9 cellular contexts compared by ENCODE assay signal in the genomic region with DNA sequence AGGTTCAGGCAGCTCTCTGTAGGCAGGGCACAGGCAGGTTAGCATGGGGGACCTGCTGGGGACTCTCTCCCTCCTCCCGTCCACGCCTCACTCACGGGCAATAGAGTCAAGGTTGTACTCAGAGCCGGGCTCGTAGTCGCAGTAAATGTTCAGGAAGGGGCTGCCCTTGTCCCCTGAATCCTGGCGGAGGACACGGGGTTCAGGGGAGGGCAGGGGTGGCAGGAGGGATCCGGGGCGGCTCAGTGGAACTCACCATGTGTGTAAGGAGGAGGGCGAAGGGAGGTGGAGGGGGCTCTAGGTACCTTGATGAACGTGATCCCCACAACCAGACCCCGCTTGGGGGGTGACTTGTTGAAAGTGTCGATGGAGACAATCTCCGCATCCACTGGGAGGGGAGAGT. TPM values are rescaled to one million over a fixed set of nuclear protein-coding genes. Genes with fewer than 3 reads are reported as not detected.
DNase-seq lines count a peak whose midpoint lies in the region; ATAC-seq and TF ChIP-seq lines count a peak whose summit lies in the region.
"Had no signal": no experiment of that assay in that cellular context is flagged by ENCODE, and none has a peak within 500 bp of the region (broad histone marks: within the 10 kb centered on the region; RNA-seq: fewer than 3 reads in every experiment).

No MANE protein-coding gene starts in this region.

- POLR2A ChIA-PET in naive thymus-derived CD8-positive, alpha-beta T cell (lab: Charles Lee) = interaction anchor here (0.5 to 3.3 kb wide), 10 partner anchors 9 to 316 kb away, joined by 3 to 19 read pairs (median 4); partner anchors contain the start of genes BICRA, CCDC9, NAPA and NOP53

- H3K9me3 ChIP-seq in BE2C (no peaks in the 10 kb centered on the region), KOPT-K1 (ENCODE audit: insufficient read depth, low read length, poor library complexity, severe bottlenecking) (no peaks in the 10 kb centered on the region)

- TF ChIP-seq CTCF in BE2C (IDR thresholded peaks at IDR 0.05; ENCODE audit: low read depth, low read length) (no peak), chondrocyte (IDR thresholded peaks at IDR 0.05) (no peak), foreskin keratinocyte (conservative IDR thresholded peaks at IDR 0.05) (no peak)

- H3K36me3 Mint-ChIP-seq in chondrocyte (ENCODE audit: low read depth) = no peaks in the 10 kb centered on the region
- peaks cover 0 to 2% (median 0%) of the 10 kb centered on the region in 3 donors for H3K36me3 Mint-ChIP-seq in naive thymus-derived CD8-positive, alpha-beta T cell

- no peak overlapping the region for H3K27ac Mint-ChIP-seq in chondrocyte (ENCODE audit: unreplicated experiment)
- H3K27ac Mint-ChIP-seq in naive thymus-derived CD8-positive, alpha-beta T cell = peak overlapping the region in 5 of 10 donors; percentile 43 to 99 (median 98)

- no peaks in the 10 kb centered on the region for H3K27me3 Mint-ChIP-seq in chondrocyte (ENCODE audit: low read depth)
- H3K27me3 Mint-ChIP-seq in naive thymus-derived CD8-positive, alpha-beta T cell = no peaks in the 10 kb centered on the region

- ATAC-seq in naive thymus-derived CD8-positive, alpha-beta T cell = no peak
- no peak for ATAC-seq in foreskin keratinocyte

- H3K9me3 Mint-ChIP-seq in chondrocyte (ENCODE audit: low read depth) = no peaks in the 10 kb centered on the region
- no peaks in the 10 kb centered on the region for H3K9me3 Mint-ChIP-seq in naive thymus-derived CD8-positive, alpha-beta T cell

- H3K4me1 ChIP-seq in BE2C (no peaks in the 10 kb centered on the region), foreskin keratinocyte (no peaks in the 10 kb centered on the region)

- DNase-seq in BE2C (no peak), chondrocyte (ENCODE audit: low spot score) (no peak), foreskin keratinocyte (no peak), NCI-H1436 treated with DMSO at 0.1 percent for 48 hours (lab: John Stamatoyannopoulos, UW) (no peak), UCSD-AML1 (lab: John Stamatoyannopoulos, UW; ENCODE audit: unreplicated experiment) (no peak)
- DNase-seq in naive thymus-derived CD8-positive, alpha-beta T cell = peak in 1 of 10 donors; percentile 60
- DNase-seq in stimulated activated CD4-positive, alpha-beta T cell treated with anti-CD3 and anti-CD28 coated beads, Interleukin-12 subunit alpha, Interleukin-12 subunit beta, amount 100 ng/mL, for 4 hours = no peak
- DNase-seq: NCI-H2081 treated with DMSO at 0.1 percent for 48 hours had no signal

- H3K27ac ChIP-seq in KOPT-K1 (ENCODE audit: low read depth, low read length, poor library complexity, severe bottlenecking) = peak overlapping the region; percentile 97
- no peak overlapping the region for H3K27ac ChIP-seq in foreskin keratinocyte

- H3K4me3 ChIP-seq in BE2C (ENCODE audit: low read depth, low read length) = peak overlapping the region; percentile 74

- peaks cover 20% of the 10 kb centered on the region for H3K4me1 Mint-ChIP-seq in chondrocyte (ENCODE audit: low read depth)
- H3K4me1 Mint-ChIP-seq in naive thymus-derived CD8-positive, alpha-beta T cell = peaks cover 22 to 55% (median 45%) of the 10 kb centered on the region in 4 donors

- H3K27me3 ChIP-seq in BE2C = no peaks in the 10 kb centered on the region
- H3K27me3 ChIP-seq in foreskin keratinocyte = no peaks in the 10 kb centered on the region

- H3K36me3 ChIP-seq in BE2C (no peaks in the 10 kb centered on the region), KOPT-K1 (ENCODE audit: insufficient read depth, low read length) (no peaks in the 10 kb centered on the region)

- peak overlapping the region; percentile 98 for H3K4me3 Mint-ChIP-seq in chondrocyte (ENCODE audit: unreplicated experiment)
- peak overlapping the region in 9 of 10 donors; percentile 64 to 99 (median 97) for H3K4me3 Mint-ChIP-seq in naive thymus-derived CD8-positive, alpha-beta T cell

RNA-seq across cellular contexts. Expression of gene KPTN, which starts 0.8 kb away (rescaled TPM):
- polyA plus RNA-seq in BE2C (2012; ENCODE audit: insufficient read depth, insufficient read length, low read depth) = 27.9 TPM
- total RNA-seq in chondrocyte = 9.1 to 12.0 TPM (median 9.7 TPM) in 3 replicates
- total RNA-seq in naive thymus-derived CD8-positive, alpha-beta T cell = 1 to 10 TPM; 5.4 to 7.1 TPM
- polyA plus RNA-seq in naive thymus-derived CD8-positive, alpha-beta T cell = 1 to 10 TPM; 5.8 to 8.0 (median 7.6) TPM
- total RNA-seq in foreskin keratinocyte = 8.3 and 9.6 TPM in 2 replicates
- 11.2 and 11.8 TPM in 2 replicates for polyA plus RNA-seq in foreskin keratinocyte

RNA-seq across cellular contexts. Expression of gene SLC8A2, which starts 11.5 kb away (rescaled TPM):
- polyA plus RNA-seq in BE2C (2012; ENCODE audit: insufficient read depth, insufficient read length, low read depth) = 1.8 TPM
- total RNA-seq in chondrocyte = 0.27 to 0.42 TPM (median 0.31 TPM) in 3 replicates
- under 1 TPM in 1 of 2 experiments, not detected in 1; 0.42 TPM for total RNA-seq in naive thymus-derived CD8-positive, alpha-beta T cell
- polyA plus RNA-seq in naive thymus-derived CD8-positive, alpha-beta T cell = under 1 TPM in 2 of 3 donors, not detected in 1; 0.02 to 0.12 TPM
- total RNA-seq in foreskin keratinocyte = 0.07 and 0.34 TPM in 2 replicates
- polyA plus RNA-seq in foreskin keratinocyte = 0.04 and 0.09 TPM in 2 replicates

RNA-seq across cellular contexts. Expression of gene NAPA, which starts 31.7 kb away (rescaled TPM):
- polyA plus RNA-seq in BE2C (2012; ENCODE audit: insufficient read depth, insufficient read length, low read depth) = 386 TPM
- 88.8 to 91.2 TPM (median 90.7 TPM) in 3 replicates for total RNA-seq in chondrocyte
- 10 to 100 TPM; 85.3 to 92.3 TPM for total RNA-seq in naive thymus-derived CD8-positive, alpha-beta T cell
- polyA plus RNA-seq in naive thymus-derived CD8-positive, alpha-beta T cell = 100 to 1,000 TPM in 1 of 3 donors, 10 to 100 TPM in 2; 88.7 to 116 (median 89.6) TPM
- 71.7 and 74.2 TPM in 2 replicates for total RNA-seq in foreskin keratinocyte
- polyA plus RNA-seq in foreskin keratinocyte = 99.5 and 99.6 TPM in 2 replicates
